8 cellular contexts compared by ENCODE assay signal in the genomic region with DNA sequence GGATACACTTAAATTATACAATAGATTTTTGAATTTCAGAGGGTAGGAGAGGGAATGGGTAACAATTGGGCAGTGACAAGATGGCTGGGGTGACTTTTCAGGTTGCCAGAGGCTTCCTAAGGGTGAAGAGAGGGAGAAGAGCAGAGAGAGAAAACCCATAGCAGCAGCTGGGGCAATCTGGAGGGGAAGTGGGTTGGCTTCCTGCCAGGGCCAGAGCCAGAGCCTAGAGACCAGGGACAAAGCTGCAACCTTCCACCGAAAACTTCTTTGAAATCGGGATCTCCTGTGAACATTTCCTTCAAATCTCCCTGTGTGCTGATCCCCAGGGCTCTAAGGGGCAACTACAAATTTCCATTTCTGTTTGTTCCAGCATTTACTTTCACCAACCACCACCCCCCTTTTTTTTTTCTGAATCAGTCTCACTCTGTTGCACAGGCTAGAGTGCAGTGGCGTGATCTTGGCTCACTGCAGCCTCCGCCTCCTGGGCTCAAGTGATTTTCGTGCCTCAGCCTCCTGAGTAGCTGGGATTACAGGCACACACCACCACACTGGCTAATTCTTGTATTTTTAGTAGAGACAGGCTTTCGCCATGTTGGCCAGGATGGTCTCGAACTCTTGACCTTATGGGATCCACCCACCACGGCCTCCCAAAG. TPM values are rescaled to one million over a fixed set of nuclear protein-coding genes. Genes with fewer than 3 reads are reported as not detected.
A peak's percentile ranks its signal among the peaks of the same experiment; 100 is the strongest.
DNase-seq lines count a peak whose midpoint lies in the region; ATAC-seq and TF ChIP-seq lines count a peak whose summit lies in the region.

No MANE protein-coding gene starts in this region.

- peaks cover 2% of the 10 kb centered on the region for H3K27me3 Mint-ChIP-seq in activated CD4-positive, alpha-beta memory T cell treated with anti-CD3 and anti-CD28 coated beads, Interleukin-2, amount 10 ng/mL, durations not matched to agents 7 days and 5 days

- H3K4me2 ChIP-seq in BLaER1 treated with 17β-estradiol and CSF1 and Interleukin-3, amounts not matched to agents 10 nM and 100 nM, result peak overlapping the region; percentile 93 to 100 (median 99)
- peak overlapping the region; percentile 54 for H3K4me2 ChIP-seq in hepatocyte

- peak overlapping the region in 6 of 10 experiments; percentile 9 to 37 (median 26); a peak in 7 of 20 replicates for H3K4me3 ChIP-seq in BLaER1 treated with 17β-estradiol and CSF1 and Interleukin-3, amounts not matched to agents 10 nM and 100 nM
- no peak overlapping the region for H3K4me3 ChIP-seq in NB4 (ENCODE audit: low read depth, low read length)
- H3K4me3 ChIP-seq in hepatocyte, result no peak overlapping the region

- peaks cover 0 to 4% (median under 1%) of the 10 kb centered on the region in 11 experiments; a peak in 8 of 22 replicates for H3K36me3 ChIP-seq in BLaER1 treated with 17β-estradiol and CSF1 and Interleukin-3, amounts not matched to agents 10 nM and 100 nM
- no peaks in the 10 kb centered on the region for H3K36me3 ChIP-seq in hepatocyte (replicated peaks; ENCODE audit: insufficient read depth, low read depth)

- H3K4me1 ChIP-seq in BLaER1 treated with 17β-estradiol and CSF1 and Interleukin-3, amounts not matched to agents 10 nM and 100 nM, result peaks cover 68 to 91% (median 77%) of the 10 kb centered on the region in 10 experiments
- H3K4me1 ChIP-seq in hepatocyte (ENCODE audit: insufficient read depth), result peaks cover 23% of the 10 kb centered on the region

- peaks cover 0 to 8% (median under 1%) of the 10 kb centered on the region in 11 experiments; a peak in 7 of 22 replicates for H4K20me1 ChIP-seq in BLaER1 treated with 17β-estradiol and CSF1 and Interleukin-3, amounts not matched to agents 10 nM and 100 nM
- H4K20me1 ChIP-seq in hepatocyte (ENCODE audit: insufficient read depth, poor library complexity, severe bottlenecking), result peaks cover 3% of the 10 kb centered on the region

- H3K27me3 ChIP-seq in BLaER1 treated with 17β-estradiol and CSF1 and Interleukin-3, amounts not matched to agents 10 nM and 100 nM, result no peaks in the 10 kb centered on the region
- no peaks in the 10 kb centered on the region for H3K27me3 ChIP-seq in hepatocyte

- H3K9ac ChIP-seq in BLaER1 treated with 17β-estradiol and CSF1 and Interleukin-3, amounts not matched to agents 10 nM and 100 nM, result peak overlapping the region; percentile 15 to 72 (median 64); a peak in 20 of 22 replicates

- no peaks in the 10 kb centered on the region for H3K9me2 ChIP-seq in hepatocyte (replicated peaks; ENCODE audit: insufficient read depth)

- DNase-seq in NB4 (ENCODE audit: low read depth) (peak; percentile 84), hepatocyte (ENCODE audit: low spot score) (no peak), posterior vena cava (ENCODE audit: low spot score) (no peak), NK-92 (lab: John Stamatoyannopoulos, UW; ENCODE audit: unreplicated experiment) (no peak)
- DNase-seq in activated CD4-positive, alpha-beta memory T cell treated with anti-CD3 and anti-CD28 coated beads, Interleukin-2, amount 10 ng/mL, durations not matched to agents 7 days and 5 days, result peak; percentile 63

- H3K27ac ChIP-seq in BLaER1 treated with 17β-estradiol and CSF1 and Interleukin-3, amounts not matched to agents 10 nM and 100 nM, result peak overlapping the region; percentile 45 to 93 (median 90); a peak in 21 of 22 replicates
- peak overlapping the region; percentile 98 for H3K27ac ChIP-seq in hepatocyte

- H3K9me3 Mint-ChIP-seq in activated CD4-positive, alpha-beta memory T cell treated with anti-CD3 and anti-CD28 coated beads, Interleukin-2, amount 10 ng/mL, durations not matched to agents 7 days and 5 days, result no peaks in the 10 kb centered on the region

- peak overlapping the region; percentile 79 for H3K27ac Mint-ChIP-seq in activated CD4-positive, alpha-beta memory T cell treated with anti-CD3 and anti-CD28 coated beads, Interleukin-2, amount 10 ng/mL, durations not matched to agents 7 days and 5 days

- TF ChIP-seq CTCF in NB4 (IDR thresholded peaks at IDR 0.05; ENCODE audit: low read depth, low read length) (no peak), hepatocyte (IDR thresholded peaks at IDR 0.05; ENCODE audit: poor library complexity) (no peak)

- ATAC-seq in HG03108 (IDR thresholded peaks at IDR 0.05; ENCODE audit: unreplicated experiment) (no peak), GM19455 (IDR thresholded peaks at IDR 0.05; ENCODE audit: unreplicated experiment) (no peak)

- no peak for TF ChIP-seq POLR2A in NB4 (IDR thresholded peaks at IDR 0.05; ENCODE audit: extremely low read depth, insufficient read length)

- peaks cover 6% of the 10 kb centered on the region for H3K36me3 Mint-ChIP-seq in activated CD4-positive, alpha-beta memory T cell treated with anti-CD3 and anti-CD28 coated beads, Interleukin-2, amount 10 ng/mL, durations not matched to agents 7 days and 5 days (ENCODE audit: low read depth)

- peaks cover 28% of the 10 kb centered on the region for H3K79me2 ChIP-seq in hepatocyte

- no peak overlapping the region for H3K4me3 Mint-ChIP-seq in activated CD4-positive, alpha-beta memory T cell treated with anti-CD3 and anti-CD28 coated beads, Interleukin-2, amount 10 ng/mL, durations not matched to agents 7 days and 5 days

- 74% methylated on average over 8 of the region's 8 CpGs for WGBS in hepatocyte (ENCODE audit: low lambda C conversion rate, missing lambda C conversion rate)

- H3K9me3 ChIP-seq in BLaER1 treated with 17β-estradiol and CSF1 and Interleukin-3, amounts not matched to agents 10 nM and 100 nM (replicated peaks in 1 of 11), result no peaks in the 10 kb centered on the region
- no peaks in the 10 kb centered on the region for H3K9me3 ChIP-seq in hepatocyte (ENCODE audit: low read depth)

- CTCF ChIA-PET in activated CD4-positive, alpha-beta memory T cell treated with anti-CD3 and anti-CD28 coated beads, Interleukin-2, amount 10 ng/mL, durations not matched to agents 7 days and 5 days (lab: Charles Lee), result interaction anchor here (3.3 kb wide), 1 partner anchor 25 kb away, joined by 10 read pairs; the partner anchor contains the start of gene AGBL5

- intact Hi-C loops in posterior vena cava (cut with DNase I), result no loop called here

- POLR2A ChIA-PET in activated CD4-positive, alpha-beta memory T cell treated with anti-CD3 and anti-CD28 coated beads, Interleukin-2, amount 10 ng/mL, durations not matched to agents 7 days and 5 days (lab: Charles Lee), result interaction anchor here (1.2 to 10.7 kb wide), 4 partner anchors 9 to 41 kb away, joined by 3 to 196 read pairs (median 68); partner anchors contain the start of genes AGBL5 and KHK

- no peak overlapping the region for H2AFZ ChIP-seq in hepatocyte

- H3K4me1 Mint-ChIP-seq in activated CD4-positive, alpha-beta memory T cell treated with anti-CD3 and anti-CD28 coated beads, Interleukin-2, amount 10 ng/mL, durations not matched to agents 7 days and 5 days, result peaks cover 60% of the 10 kb centered on the region

RNA-seq across cellular contexts. Expression of gene EMILIN1, which starts 3.1 kb away (rescaled TPM):
- under 1 TPM; 0.70 to 0.78 TPM for total RNA-seq in activated CD4-positive, alpha-beta memory T cell treated with anti-CD3 and anti-CD28 coated beads, Interleukin-2, amount 10 ng/mL, durations not matched to agents 7 days and 5 days
- total RNA-seq in hepatocyte (59.6 and 80.8 TPM in 2 replicates), posterior vena cava (100 to 1,000 TPM; 178 to 323 TPM)
- 109 and 128 TPM in 2 replicates for polyA plus RNA-seq in hepatocyte

RNA-seq across cellular contexts. Expression of gene OST4, which starts 3.9 kb away (rescaled TPM):
- total RNA-seq in activated CD4-positive, alpha-beta memory T cell treated with anti-CD3 and anti-CD28 coated beads, Interleukin-2, amount 10 ng/mL, durations not matched to agents 7 days and 5 days, result 100 to 1,000 TPM; 305 to 312 TPM
- total RNA-seq in hepatocyte (364 and 380 TPM in 2 replicates), posterior vena cava (100 to 1,000 TPM; 222 to 314 TPM)
- 839 and 872 TPM in 2 replicates for polyA plus RNA-seq in hepatocyte

RNA-seq across cellular contexts. Expression of gene KHK, which starts 11.2 kb away (rescaled TPM):
- total RNA-seq in activated CD4-positive, alpha-beta memory T cell treated with anti-CD3 and anti-CD28 coated beads, Interleukin-2, amount 10 ng/mL, durations not matched to agents 7 days and 5 days, result 1 to 10 TPM; 5.6 to 6.6 TPM
- 26.1 and 28.7 TPM in 2 replicates for total RNA-seq in hepatocyte
- polyA plus RNA-seq in hepatocyte, result 57.7 and 73.1 TPM in 2 replicates
- total RNA-seq in posterior vena cava, result 1 to 10 TPM; 5.7 to 7.8 TPM

RNA-seq across cellular contexts. Expression of gene AGBL5, which starts 23.9 kb away (rescaled TPM):
- 10 to 100 TPM; 16.9 to 18.3 TPM for total RNA-seq in activated CD4-positive, alpha-beta memory T cell treated with anti-CD3 and anti-CD28 coated beads, Interleukin-2, amount 10 ng/mL, durations not matched to agents 7 days and 5 days
- total RNA-seq in hepatocyte (12.9 and 13.8 TPM in 2 replicates), posterior vena cava (10 to 100 TPM; 20.0 to 22.9 TPM)
- 20.2 and 24.9 TPM in 2 replicates for polyA plus RNA-seq in hepatocyte

RNA-seq across cellular contexts. Expression of gene TMEM214, which starts 42.6 kb away (rescaled TPM):
- total RNA-seq in activated CD4-positive, alpha-beta memory T cell treated with anti-CD3 and anti-CD28 coated beads, Interleukin-2, amount 10 ng/mL, durations not matched to agents 7 days and 5 days, result 10 to 100 TPM; 80.4 to 80.7 TPM
- total RNA-seq in hepatocyte (40.2 and 50.4 TPM in 2 replicates), posterior vena cava (10 to 100 TPM; 68.0 to 69.8 TPM)
- polyA plus RNA-seq in hepatocyte, result 75.9 and 100 TPM in 2 replicates

Comparison
In these comparisons a context has a peak if more than half of its experiments do, and no peak if none do; other contexts are left out.
1. H3K4me3 ChIP-seq: peak in BLaER1 treated with 17β-estradiol and CSF1 and Interleukin-3, amounts not matched to agents 10 nM and 100 nM (6 of 10); none in NB4 (single experiment) and hepatocyte (single experiment).
2. DNase-seq: peak in NB4 (single experiment) and activated CD4-positive, alpha-beta memory T cell treated with anti-CD3 and anti-CD28 coated beads, Interleukin-2, amount 10 ng/mL, durations not matched to agents 7 days and 5 days (single experiment); none in hepatocyte (single experiment), posterior vena cava (single experiment) and NK-92 (single experiment).
3. RNA of gene EMILIN1, which starts 3.1 kb away (total RNA-seq): 178 to 323 TPM in posterior vena cava and 59.6 to 80.8 TPM in hepatocyte; 0.70 to 0.78 TPM in activated CD4-positive, alpha-beta memory T cell treated with anti-CD3 and anti-CD28 coated beads, Interleukin-2, amount 10 ng/mL, durations not matched to agents 7 days and 5 days; every median in the first group is over 10 times any median in the second.